Comparison of ENCODE assay signal across 25 cellular contexts in the genomic region with DNA sequence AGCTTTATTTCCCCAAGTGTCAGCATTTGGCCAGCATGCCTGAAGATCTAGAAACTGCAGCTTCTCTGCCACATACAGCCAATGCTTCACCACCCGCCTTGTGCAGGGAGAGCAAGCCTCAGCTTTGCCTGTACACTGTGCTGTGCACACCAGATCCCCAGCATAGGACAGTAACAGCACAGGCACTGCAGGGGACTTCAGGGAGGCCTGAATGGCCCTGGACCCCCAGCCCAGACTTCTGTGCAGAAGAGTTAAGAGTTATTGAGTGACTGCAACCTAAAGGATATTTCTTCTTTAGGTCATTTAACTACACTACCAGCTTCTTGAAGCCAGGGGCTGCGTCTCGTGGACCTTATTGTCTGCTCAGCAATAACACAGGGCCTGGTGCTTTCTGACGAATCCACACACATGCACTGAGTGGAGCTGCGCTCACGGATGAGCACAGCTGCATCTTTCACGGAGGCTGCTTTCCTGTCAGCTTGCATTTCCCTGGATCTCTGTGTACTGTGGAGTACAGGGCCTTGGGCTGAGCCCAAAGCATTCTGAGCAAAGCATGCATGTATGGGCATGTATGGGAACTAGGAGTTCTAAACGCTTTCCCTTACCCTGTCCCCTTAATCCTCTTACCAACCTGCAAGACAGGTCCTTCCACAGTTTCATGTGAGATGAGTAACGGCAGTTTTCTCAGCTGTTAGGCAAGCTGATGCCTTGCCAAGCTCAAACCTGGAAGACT. TPM values are rescaled to one million over a fixed set of nuclear protein-coding genes. Genes with fewer than 3 reads are reported as not detected.
DNase-seq lines count a peak whose midpoint lies in the region; FAIRE-seq and TF ChIP-seq lines count a peak whose summit lies in the region.
"Had no signal": no experiment of that assay in that cellular context is flagged by ENCODE, and none has a peak within 500 bp of the region (broad histone marks: within the 10 kb centered on the region; RNA-seq: fewer than 3 reads in every experiment).

No MANE protein-coding gene starts in this region.

- POLR2A ChIA-PET in MCF 10A (lab: Yijun Ruan, JAX) = interaction anchor here (0.5 to 3.3 kb wide), 33 partner anchors 10 to 1933 kb away, joined by 3 to 58 read pairs (median 4); partner anchors contain the start of gene NXT1

- H3K4me3 ChIP-seq in breast epithelium = no peak overlapping the region
- no peak overlapping the region for H3K4me3 ChIP-seq in bronchial epithelial cell (ENCODE audit: low read depth, low read length)
- no peak overlapping the region for H3K4me3 ChIP-seq in neuronal stem cell (ENCODE audit: low read length in 2 of 2)
- H3K4me3 ChIP-seq: BLaER1 treated with 17β-estradiol and CSF1 and Interleukin-3, amounts not matched to agents 10 nM and 100 nM; esophagus muscularis mucosa; left lung; transverse colon had no signal

- H3K18ac ChIP-seq in neuronal stem cell (ENCODE audit: low read length) = peak overlapping the region; percentile 28

- H3K23ac ChIP-seq in neuronal stem cell (ENCODE audit: low read depth, low read length, poor library complexity) = no peak overlapping the region

- H3K9me3 Mint-ChIP-seq in MCF 10A (ENCODE audit: unreplicated experiment) = no peaks in the 10 kb centered on the region

- BruUV-seq in MCF 10A (replicated peaks; lab: Mats Ljungman, UMichigan) = no TSS peak

- H3K4me1 Mint-ChIP-seq in MCF 10A (ENCODE audit: insufficient read depth, unreplicated experiment) = peaks cover 47% of the 10 kb centered on the region

- no peak overlapping the region for H2BK5ac ChIP-seq in neuronal stem cell (ENCODE audit: low read length)

- no peaks in the 10 kb centered on the region for H3K27me3 ChIP-seq in breast epithelium
- H3K27me3 ChIP-seq in bronchial epithelial cell (ENCODE audit: control insufficient read depth, insufficient read depth, low read length) = no peaks in the 10 kb centered on the region
- no peaks in the 10 kb centered on the region for H3K27me3 ChIP-seq in neuronal stem cell (ENCODE audit: control insufficient read depth in 3 of 3, insufficient read depth in 3 of 3, low read depth in 1 of 3, low read length in 3 of 3)
- H3K27me3 ChIP-seq: BLaER1 treated with 17β-estradiol and CSF1 and Interleukin-3, amounts not matched to agents 10 nM and 100 nM; esophagus muscularis mucosa; left lung; transverse colon had no signal

- H3K4me3 Mint-ChIP-seq in MCF 10A (ENCODE audit: unreplicated experiment) = peak overlapping the region; percentile 12

- no CpG with 5 or more reads among the region's 9 CpGs for WGBS in neuronal stem cell (ENCODE audit: extremely low coverage in 2 of 2, insufficient read length in 2 of 2, insufficient replicate concordance in 1 of 2), 2 donors

- FAIRE-seq in bronchial epithelial cell (lab: Jason Lieb, UNC) = peak; percentile 100
- FAIRE-seq: GM19239, H54 had no signal

- CTCF ChIA-PET in MCF 10A (lab: Yijun Ruan, JAX) = interaction anchor here (0.6 to 4.2 kb wide), 33 partner anchors 8 to 907 kb away, joined by 3 to 32 read pairs (median 4); partner anchors contain the start of gene CST11

- H3K27ac ChIP-seq in breast epithelium (no peak overlapping the region), neuronal stem cell (replicated peaks; ENCODE audit: low read length) (no peak overlapping the region)
- H3K27ac ChIP-seq: BLaER1 treated with 17β-estradiol and CSF1 and Interleukin-3, amounts not matched to agents 10 nM and 100 nM; esophagus muscularis mucosa; left lung; transverse colon had no signal

- peak overlapping the region; percentile 76 for H2BK12ac ChIP-seq in neuronal stem cell (ENCODE audit: low read length)

- peak overlapping the region; percentile 5 for H2AFZ ChIP-seq in neuronal stem cell (ENCODE audit: low read length)

- H3K14ac ChIP-seq in neuronal stem cell (ENCODE audit: low read length) = no peak overlapping the region

- H3K36me3 ChIP-seq in breast epithelium (no peaks in the 10 kb centered on the region), bronchial epithelial cell (ENCODE audit: control insufficient read depth, insufficient read depth, low read length) (no peaks in the 10 kb centered on the region), neuronal stem cell (replicated peaks in 1 of 2; ENCODE audit: control insufficient read depth in 2 of 2, insufficient read depth in 2 of 2, low read length in 2 of 2) (no peaks in the 10 kb centered on the region)
- H3K36me3 ChIP-seq: BLaER1 treated with 17β-estradiol and CSF1 and Interleukin-3, amounts not matched to agents 10 nM and 100 nM; esophagus muscularis mucosa; left lung; neutrophil; transverse colon had no signal

- intact Hi-C loops in MCF 10A (cut with micrococcal nuclease) (no loop called here), breast epithelium (cut with DNase I; ENCODE audit: low total_unique reads) (no loop called here)

- H3K79me1 ChIP-seq in neuronal stem cell (ENCODE audit: low read depth, low read length) = no peaks in the 10 kb centered on the region

- no peak overlapping the region for H3K9ac ChIP-seq in neuronal stem cell (ENCODE audit: low read depth, low read length, poor library complexity)
- H3K9ac ChIP-seq: BLaER1 treated with 17β-estradiol and CSF1 and Interleukin-3, amounts not matched to agents 10 nM and 100 nM had no signal

- H2AK5ac ChIP-seq in neuronal stem cell (ENCODE audit: low read depth, low read length) = no peak overlapping the region

- peak; percentile 81 for DNase-seq in MCF 10A (ENCODE audit: unreplicated experiment)
- no peak for DNase-seq in breast epithelium (ENCODE audit: low spot score in 2 of 2)
- DNase-seq in bronchial epithelial cell (ENCODE audit: low read depth) = peak; percentile 100
- no peak for DNase-seq in neuronal stem cell (ENCODE audit: low spot score)
- peak; percentile 76 for DNase-seq in ureter (ENCODE audit: low spot score)
- no peak for DNase-seq in D341Med (ENCODE audit: low spot score)
- no peak for DNase-seq in activated CD4-positive, CD25-positive, alpha-beta regulatory T cell treated with anti-CD3 and anti-CD28 coated beads, Interleukin-2, amount 50 U/mL, for 72 hours
- DNase-seq in DMS114 treated with DMSO at 0.1 percent for 48 hours (lab: John Stamatoyannopoulos, UW; ENCODE audit: unreplicated experiment) = no peak
- DNase-seq: activated CD4-positive, alpha-beta T cell treated with anti-CD3 and anti-CD28 coated beads, Interleukin-2, amount 50 U/mL, for 48 hours; amniotic stem cell; central memory CD4-positive, alpha-beta T cell; GF-D8; left lung; NCI-H1694; NCI-H446; SHP77 treated with DMSO at 0.1 percent for 48 hours; stimulated activated CD4-positive, alpha-beta T cell treated with anti-CD3 and anti-CD28 coated beads, Interleukin-2, amount 100 ng/mL, for 24 hours; stimulated activated naive CD4-positive, alpha-beta T cell treated with Interleukin-2 at 50 U/mL for 16 hours; transverse colon had no signal

- no peak overlapping the region for H2BK120ac ChIP-seq in neuronal stem cell (ENCODE audit: low read depth, low read length)

- no peaks in the 10 kb centered on the region for H3K36me3 Mint-ChIP-seq in MCF 10A (ENCODE audit: insufficient read depth, unreplicated experiment)

- no peak for TF ChIP-seq CTCF in MCF 10A (IDR thresholded peaks at IDR 0.05; ENCODE audit: unreplicated experiment)
- TF ChIP-seq CTCF in breast epithelium (IDR thresholded peaks at IDR 0.05) = no peak
- no peak for TF ChIP-seq CTCF in bronchial epithelial cell (IDR thresholded peaks at IDR 0.05; ENCODE audit: insufficient read depth, low read length, severe bottlenecking)

- H3K9me3 ChIP-seq in breast epithelium (no peaks in the 10 kb centered on the region), neuronal stem cell (replicated peaks in 1 of 2; ENCODE audit: control insufficient read depth in 2 of 2, insufficient read depth in 1 of 2, low read depth in 1 of 2, low read length in 2 of 2) (no peaks in the 10 kb centered on the region)
- H3K9me3 ChIP-seq: BLaER1 treated with 17β-estradiol and CSF1 and Interleukin-3, amounts not matched to agents 10 nM and 100 nM; esophagus muscularis mucosa; left lung; neutrophil; transverse colon had no signal

- H3K4me1 ChIP-seq in breast epithelium (no peaks in the 10 kb centered on the region), neuronal stem cell (ENCODE audit: control insufficient read depth in 2 of 2, insufficient read depth in 1 of 2, low read depth in 1 of 2, low read length in 2 of 2) (peaks cover 0 to 5% of the 10 kb centered on the region in 2 donors)
- H3K4me1 ChIP-seq: transverse colon had no signal

- no peaks in the 10 kb centered on the region for H3K27me3 Mint-ChIP-seq in MCF 10A (ENCODE audit: insufficient read depth, unreplicated experiment)

- no peak for TF ChIP-seq POLR2A in breast epithelium (IDR thresholded peaks at IDR 0.05)

- H4K8ac ChIP-seq in neuronal stem cell (ENCODE audit: low read depth, low read length) = no peak overlapping the region

- no peak overlapping the region for H4K91ac ChIP-seq in neuronal stem cell (ENCODE audit: low read depth, low read length, poor library complexity)

- H3K27ac Mint-ChIP-seq in MCF 10A (ENCODE audit: low read depth, unreplicated experiment) = no peak overlapping the region

- no peak overlapping the region for H3K4me2 ChIP-seq in neuronal stem cell (ENCODE audit: insufficient read depth, low read length, poor library complexity, severe bottlenecking)

- H2BK15ac ChIP-seq in neuronal stem cell (ENCODE audit: low read length) = no peak overlapping the region

- no peak overlapping the region for H3K4ac ChIP-seq in neuronal stem cell (ENCODE audit: low read length)

RNA-seq across cellular contexts. Expression of gene CD93, which starts 14.1 kb away (rescaled TPM):
- total RNA-seq in MCF 10A (2022) (not detected in 2 replicates), breast epithelium (10 to 100 TPM; 19.2 to 64.9 (median 36.5) TPM), bronchial epithelial cell (under 0.01 and 0.13 TPM in 2 replicates), ureter (53.7 TPM)
- polyA plus RNA-seq in neuronal stem cell (2013, experiment 1 of 2) = under 0.01 TPM
- 0.01 TPM for polyA plus RNA-seq in neuronal stem cell (2013, experiment 2 of 2)

RNA-seq across cellular contexts. Expression of gene THBD, which starts 50.7 kb away (rescaled TPM):
- total RNA-seq in MCF 10A (2022) (15.4 and 36.2 TPM in 2 replicates), breast epithelium (10 to 100 TPM; 22.6 to 44.2 (median 28.2) TPM), bronchial epithelial cell (12.6 and 21.4 TPM in 2 replicates), ureter (35.4 TPM)
- 0.06 TPM for polyA plus RNA-seq in neuronal stem cell (2013, experiment 1 of 2)
- 0.10 TPM for polyA plus RNA-seq in neuronal stem cell (2013, experiment 2 of 2)
- total RNA-seq: A673 had no signal

Comparison
In these comparisons a context has a peak if more than half of its experiments do, and no peak if none do; other contexts are left out.
1. DNase-seq: peak in MCF 10A (single experiment), bronchial epithelial cell (single experiment) and ureter (single experiment); none in breast epithelium (0 of 2), neuronal stem cell (single experiment), D341Med (single experiment), activated CD4-positive, CD25-positive, alpha-beta regulatory T cell treated with anti-CD3 and anti-CD28 coated beads, Interleukin-2, amount 50 U/mL, for 72 hours (single experiment) and DMS114 treated with DMSO at 0.1 percent for 48 hours (single experiment).
2. RNA of gene CD93, which starts 14.1 kb away (total RNA-seq): 53.7 TPM in ureter (single experiment) and 19.2 to 64.9 TPM in breast epithelium; not detected in MCF 10A and under 0.01 to 0.13 TPM in bronchial epithelial cell; every median in the first group is over 10 times any median in the second.